8 cellular contexts compared by ENCODE assay signal in the genomic region with DNA sequence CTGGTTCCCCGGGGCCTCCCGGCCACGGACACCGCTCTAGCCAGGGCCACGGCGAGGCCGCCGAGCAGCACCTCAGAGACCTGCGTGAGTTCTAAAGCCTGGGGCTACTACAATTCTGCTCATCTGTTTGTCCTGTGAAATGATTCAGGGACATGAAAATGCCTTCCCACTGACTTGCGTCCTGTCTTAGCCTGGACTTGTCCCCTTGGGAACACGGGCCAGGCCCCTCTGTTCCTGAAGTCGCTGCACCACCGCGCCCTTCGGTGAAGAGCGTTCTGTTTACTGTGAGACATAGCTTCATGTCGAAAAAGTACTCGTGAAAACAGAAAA.
DNase-seq lines count a peak whose midpoint lies in the region; ATAC-seq lines count a peak whose summit lies in the region.

No MANE protein-coding gene starts in this region.

- H3K36me3 Mint-ChIP-seq in stimulated activated memory B cell treated with anti-CD40 and anti-IgM and Interleukin-4, amounts not matched to agents 10 μg/mL and 1 μg/mL and 100 μg/mL, for 72 hours, result no peaks in the 10 kb centered on the region

- H3K9ac ChIP-seq in adipocyte (ENCODE audit: low read length), result peak overlapping the region; percentile 82
- H3K9ac ChIP-seq in iPS-20b (ENCODE audit: low read depth, low read length), result no peak overlapping the region

- H3K4me3 Mint-ChIP-seq in stimulated activated memory B cell treated with anti-CD40 and anti-IgM and Interleukin-4, amounts not matched to agents 10 μg/mL and 1 μg/mL and 100 μg/mL, for 72 hours, result peak overlapping the region; percentile 70

- no peaks in the 10 kb centered on the region for H3K9me3 Mint-ChIP-seq in stimulated activated memory B cell treated with anti-CD40 and anti-IgM and Interleukin-4, amounts not matched to agents 10 μg/mL and 1 μg/mL and 100 μg/mL, for 72 hours

- H3K27me3 ChIP-seq in adipocyte (replicated peaks; ENCODE audit: control insufficient read depth, insufficient read depth, low read length) (no peaks in the 10 kb centered on the region), iPS-20b (ENCODE audit: insufficient read depth, low read length) (no peaks in the 10 kb centered on the region)

- no peaks in the 10 kb centered on the region for H3K9me3 ChIP-seq in adipocyte (ENCODE audit: control insufficient read depth, low read length)
- H3K9me3 ChIP-seq in iPS-20b (ENCODE audit: insufficient read depth, low read depth, low read length), result no peaks in the 10 kb centered on the region

- H3K27ac Mint-ChIP-seq in stimulated activated memory B cell treated with anti-CD40 and anti-IgM and Interleukin-4, amounts not matched to agents 10 μg/mL and 1 μg/mL and 100 μg/mL, for 72 hours, result peak overlapping the region; percentile 75

- ATAC-seq in stimulated activated memory B cell treated with anti-CD40 and anti-IgM and Interleukin-4, amounts not matched to agents 10 μg/mL and 1 μg/mL and 100 μg/mL, for 72 hours, result no peak
- ATAC-seq in HG03095 (IDR thresholded peaks at IDR 0.05; ENCODE audit: unreplicated experiment) (no peak), GM19463 (IDR thresholded peaks at IDR 0.05; ENCODE audit: unreplicated experiment) (no peak)

- DNase-seq in NCI-H2171 treated with DMSO at 0.1 percent for 48 hours (lab: John Stamatoyannopoulos, UW) (peak; percentile 50), NCI-H2171 (lab: John Stamatoyannopoulos, UW) (no peak), adipocyte (ENCODE audit: low read depth) (no peak), ACHN (no peak)

- H3K4me1 Mint-ChIP-seq in stimulated activated memory B cell treated with anti-CD40 and anti-IgM and Interleukin-4, amounts not matched to agents 10 μg/mL and 1 μg/mL and 100 μg/mL, for 72 hours, result peaks cover 24% of the 10 kb centered on the region

- in situ Hi-C loops in ACHN (cut with HindIII; ENCODE audit: low pct_ligation_motif_present, low pct_unique_long_range_greater_than_20kb, low sequenced_read_pairs), result no loop called here

- no peaks in the 10 kb centered on the region for H3K27me3 Mint-ChIP-seq in stimulated activated memory B cell treated with anti-CD40 and anti-IgM and Interleukin-4, amounts not matched to agents 10 μg/mL and 1 μg/mL and 100 μg/mL, for 72 hours

- peak overlapping the region; percentile 67 for H3K4me3 ChIP-seq in adipocyte (ENCODE audit: low read length)
- H3K4me3 ChIP-seq in iPS-20b (ENCODE audit: low read length), result peak overlapping the region; percentile 22; the same call in 1 of the 2 replicates

- H3K4me1 ChIP-seq in adipocyte (ENCODE audit: control insufficient read depth, insufficient read depth, low read length) (peaks cover 23% of the 10 kb centered on the region), iPS-20b (ENCODE audit: insufficient read depth, low read length) (no peaks in the 10 kb centered on the region)

- H3K36me3 ChIP-seq in adipocyte (ENCODE audit: control insufficient read depth, insufficient read depth, low read length, severe bottlenecking), result no peaks in the 10 kb centered on the region
- H3K36me3 ChIP-seq in iPS-20b (ENCODE audit: insufficient read depth, low read depth, low read length), result peaks cover 26% of the 10 kb centered on the region

- H3K27ac ChIP-seq in iPS-20b (ENCODE audit: low read length), result no peak overlapping the region
